ENCODE assay signal across 19 cellular contexts in the genomic region with DNA sequence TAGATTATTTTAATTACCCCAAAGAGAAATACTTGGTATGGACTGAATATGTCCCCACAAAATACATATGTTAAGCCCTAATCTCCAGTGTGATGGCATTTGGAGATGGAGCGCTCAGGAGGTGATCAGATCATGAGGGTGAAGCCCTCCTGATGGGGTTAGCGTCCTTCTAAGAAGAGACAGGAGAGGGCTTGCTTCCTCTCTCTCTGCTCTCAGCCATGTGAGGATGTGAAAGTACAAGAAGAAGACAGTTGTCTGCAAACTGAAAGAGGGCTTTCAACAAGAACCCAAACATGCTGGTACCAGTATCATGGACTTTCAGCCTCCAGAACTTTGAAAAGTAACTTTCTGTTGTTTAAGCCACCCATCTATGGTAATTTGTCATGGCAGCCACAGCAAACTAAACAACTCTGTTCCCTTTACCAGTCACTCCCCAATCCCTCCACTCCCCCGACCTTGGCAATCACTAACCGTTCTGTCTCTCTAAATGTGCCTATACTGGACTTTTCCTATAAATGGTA. TPM values are rescaled to one million over a fixed set of nuclear protein-coding genes. Genes with fewer than 3 reads are reported as not detected.
A peak's percentile ranks its signal among the peaks of the same experiment; 100 is the strongest.
DNase-seq lines count a peak whose midpoint lies in the region; ATAC-seq and TF ChIP-seq lines count a peak whose summit lies in the region.
"Had no signal": no experiment of that assay in that cellular context is flagged by ENCODE, and none has a peak within 500 bp of the region (broad histone marks: within the 10 kb centered on the region; RNA-seq: fewer than 3 reads in every experiment).

No MANE protein-coding gene starts in this region.

- DNase-seq in trophoblast cell (peak; percentile 17 to 74), OCI-M2 (lab: John Stamatoyannopoulos, UW; ENCODE audit: unreplicated experiment) (no peak), GF-D8 (lab: John Stamatoyannopoulos, UW) (no peak)
- DNase-seq in CD8-positive, alpha-beta T cell, result no peak
- DNase-seq: C1 segment of cervical spinal cord; erythroblast; KG1; NCI-H146; NCI-H226; PC-3; stimulated activated CD4-positive, alpha-beta T cell treated with anti-CD3 and anti-CD28 coated beads, Interleukin-12 subunit alpha, Interleukin-12 subunit beta, amount 100 ng/mL, for 4 hours; substantia nigra; SW 1271 had no signal

- POLR2A ChIA-PET in CD8-positive, alpha-beta T cell (lab: Charles Lee), result no interaction called here

- H3K4me3 Mint-ChIP-seq in CD8-positive, alpha-beta T cell, result no peak overlapping the region

- H2BK12ac ChIP-seq in trophoblast cell (ENCODE audit: low read length), result no peak overlapping the region

- H3K4me3 ChIP-seq in trophoblast cell (ENCODE audit: low read depth, low read length), result no peak overlapping the region
- H3K4me3 ChIP-seq in CD8-positive, alpha-beta T cell (ENCODE audit: low read depth, low read length), result no peak overlapping the region

- no peak overlapping the region for H2AK5ac ChIP-seq in trophoblast cell (ENCODE audit: low read length)

- ATAC-seq in GM18907 (IDR thresholded peaks at IDR 0.05; ENCODE audit: unreplicated experiment) (peak; percentile 41), GM21619 (IDR thresholded peaks at IDR 0.05; ENCODE audit: unreplicated experiment) (peak; percentile 30), HG03520 (IDR thresholded peaks at IDR 0.05; ENCODE audit: unreplicated experiment) (peak; percentile 26), GM19452 (IDR thresholded peaks at IDR 0.05; ENCODE audit: unreplicated experiment) (no peak)
- ATAC-seq in CD8-positive, alpha-beta T cell, result no peak
- ATAC-seq: PC-3 had no signal

- H3K27ac ChIP-seq in trophoblast cell (ENCODE audit: low read depth, low read length), result no peak overlapping the region
- H3K27ac ChIP-seq in CD8-positive, alpha-beta T cell (ENCODE audit: low read depth, low read length), result no peak overlapping the region
- H3K27ac ChIP-seq: HL-60, VCaP had no signal

- no peak overlapping the region for H2BK120ac ChIP-seq in trophoblast cell (ENCODE audit: insufficient read depth, low read length, poor library complexity)

- CTCF ChIA-PET in CD8-positive, alpha-beta T cell (lab: Charles Lee), result no interaction called here

- H4K12ac ChIP-seq in trophoblast cell (ENCODE audit: low read depth, low read length), result no peak overlapping the region

- no peaks in the 10 kb centered on the region for H3K36me3 Mint-ChIP-seq in CD8-positive, alpha-beta T cell

- no peak overlapping the region for H2AFZ ChIP-seq in trophoblast cell (ENCODE audit: insufficient read depth, low read length, poor library complexity)

- H3K79me1 ChIP-seq in trophoblast cell (ENCODE audit: low read length), result no peaks in the 10 kb centered on the region

- no peaks in the 10 kb centered on the region for H3K79me2 ChIP-seq in trophoblast cell (ENCODE audit: control insufficient read depth, insufficient read depth, low read length, poor library complexity)

- no peak overlapping the region for H4K91ac ChIP-seq in trophoblast cell (ENCODE audit: low read depth, low read length)

- H3K27ac Mint-ChIP-seq in CD8-positive, alpha-beta T cell, result no peak overlapping the region

- H3K4me1 Mint-ChIP-seq in CD8-positive, alpha-beta T cell (ENCODE audit: low read depth), result no peaks in the 10 kb centered on the region

- no peaks in the 10 kb centered on the region for H3K27me3 ChIP-seq in trophoblast cell (ENCODE audit: insufficient read depth, low read length)
- H3K27me3 ChIP-seq in CD8-positive, alpha-beta T cell (ENCODE audit: insufficient read depth, low read length), result no peaks in the 10 kb centered on the region

- TF ChIP-seq CTCF in CD8-positive, alpha-beta T cell (IDR thresholded peaks at IDR 0.05), result no peak

- no peaks in the 10 kb centered on the region for H3K36me3 ChIP-seq in trophoblast cell (ENCODE audit: control insufficient read depth in 1 of 2, insufficient read depth in 2 of 2, low read length in 2 of 2)
- H3K36me3 ChIP-seq in CD8-positive, alpha-beta T cell (ENCODE audit: insufficient read depth, low read length), result no peaks in the 10 kb centered on the region

- H3K9me3 ChIP-seq in trophoblast cell (ENCODE audit: insufficient read depth, low read depth, low read length), result no peaks in the 10 kb centered on the region
- H3K9me3 ChIP-seq in CD8-positive, alpha-beta T cell (ENCODE audit: low read length), result no peaks in the 10 kb centered on the region

- intact Hi-C loops in CD8-positive, alpha-beta T cell (cut with DNase I, micrococcal nuclease), result no loop called here

- no peak overlapping the region for H3K4ac ChIP-seq in trophoblast cell (ENCODE audit: low read depth, low read length)

- H2BK5ac ChIP-seq in trophoblast cell (ENCODE audit: low read depth, low read length, poor library complexity), result no peak overlapping the region

- no peak overlapping the region for H4K8ac ChIP-seq in trophoblast cell (ENCODE audit: low read depth, low read length)

- H3K18ac ChIP-seq in trophoblast cell (ENCODE audit: low read length), result no peak overlapping the region

- H3K14ac ChIP-seq in trophoblast cell (ENCODE audit: low read length), result no peak overlapping the region

- H3K27me3 Mint-ChIP-seq in CD8-positive, alpha-beta T cell (ENCODE audit: low read depth), result peaks cover 3% of the 10 kb centered on the region

- no peak overlapping the region for H3K9ac ChIP-seq in trophoblast cell (ENCODE audit: low read length)

- no peak overlapping the region for H3K4me2 ChIP-seq in trophoblast cell (ENCODE audit: low read length)

- H3K23ac ChIP-seq in trophoblast cell (ENCODE audit: low read length), result no peak overlapping the region

- H3K9me3 Mint-ChIP-seq in CD8-positive, alpha-beta T cell, result no peaks in the 10 kb centered on the region

- peaks cover 2 to 6% of the 10 kb centered on the region in 2 experiments for H3K4me1 ChIP-seq in trophoblast cell (ENCODE audit: control insufficient read depth in 1 of 2, insufficient read depth in 2 of 2, low read length in 2 of 2)
- no peaks in the 10 kb centered on the region for H3K4me1 ChIP-seq in CD8-positive, alpha-beta T cell (ENCODE audit: insufficient read depth, low read length)

- no CpG with 5 or more reads among the region's 4 CpGs for WGBS in trophoblast cell (ENCODE audit: extremely low coverage, insufficient coverage, insufficient read length)

RNA-seq across cellular contexts. Expression of a gene that starts 47.4 kb away (rescaled TPM):
- 0.24 and 0.34 TPM in 2 replicates for polyA plus RNA-seq in trophoblast cell (2013)
- total RNA-seq in CD8-positive, alpha-beta T cell, result under 1 TPM; 0.17 to 0.35 TPM
- total RNA-seq: PC-3 had no signal

Comparison
In these comparisons a context has a peak if more than half of its experiments do, and no peak if none do; other contexts are left out.
1. ATAC-seq: peak in GM18907 (single experiment), GM21619 (single experiment) and HG03520 (single experiment); none in CD8-positive, alpha-beta T cell (single experiment) and GM19452 (single experiment).
2. DNase-seq: peak in trophoblast cell (2 of 2); none in OCI-M2 (single experiment), CD8-positive, alpha-beta T cell (0 of 7) and GF-D8 (single experiment).